Comparison of ENCODE assay signal across 1 cellular context in the genomic region with DNA sequence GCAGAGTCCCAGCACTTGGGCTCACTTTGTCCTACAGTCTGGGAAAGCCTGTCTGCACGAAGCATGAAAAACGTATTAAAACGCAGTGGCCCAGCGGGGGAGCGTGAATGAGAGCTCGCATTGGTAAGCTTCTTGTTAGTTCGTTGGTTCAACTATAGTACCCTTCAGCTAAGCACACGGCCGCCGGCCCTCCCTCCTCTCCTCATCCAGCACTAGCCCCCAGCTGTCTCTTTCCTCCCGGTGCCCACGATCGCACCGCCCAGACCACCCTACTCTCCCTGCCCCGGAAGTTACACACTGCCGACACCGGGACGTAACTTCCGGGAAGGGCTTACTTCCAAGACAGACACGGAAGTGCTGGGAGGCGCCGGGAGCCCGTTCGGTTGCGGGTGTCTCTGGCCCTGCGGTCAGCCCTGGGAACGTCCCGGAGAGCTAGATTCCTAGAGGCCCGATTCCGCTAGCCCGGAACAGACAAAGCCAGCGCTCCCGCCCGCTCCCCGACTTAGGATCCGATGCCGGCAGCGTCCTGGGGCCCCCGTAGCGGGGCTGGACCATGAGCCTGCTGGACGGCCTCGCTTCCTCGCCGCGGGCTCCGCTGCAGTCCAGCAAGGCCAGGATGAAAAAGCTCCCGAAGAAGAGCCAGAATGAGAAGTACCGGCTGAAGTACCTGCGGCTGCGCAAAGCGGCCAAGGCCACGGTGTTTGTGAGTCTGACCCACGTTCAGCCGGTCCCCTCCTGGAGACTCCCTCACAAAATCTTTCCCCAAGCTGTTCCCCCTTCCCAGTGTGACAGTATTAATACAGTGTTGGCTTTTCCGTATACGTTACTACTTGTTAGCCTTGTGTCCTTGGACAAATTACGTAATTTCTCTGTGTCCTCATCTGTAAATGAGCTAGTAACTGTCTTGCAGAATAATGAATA.
TF ChIP-seq lines count a peak whose summit lies in the region.

Gene TBRG1, plus strand, starts transcription at position 334 of the 921 bp plus-strand sequence. Its CDS starts 220 bp downstream, at position 554.

TF ChIP-seq in HepG2, 621 proteins besides CTCF, POLR2A, EP300 and RAD21 (continued from another document and continues in another):
- TF ChIP-seq, protein P1, sequence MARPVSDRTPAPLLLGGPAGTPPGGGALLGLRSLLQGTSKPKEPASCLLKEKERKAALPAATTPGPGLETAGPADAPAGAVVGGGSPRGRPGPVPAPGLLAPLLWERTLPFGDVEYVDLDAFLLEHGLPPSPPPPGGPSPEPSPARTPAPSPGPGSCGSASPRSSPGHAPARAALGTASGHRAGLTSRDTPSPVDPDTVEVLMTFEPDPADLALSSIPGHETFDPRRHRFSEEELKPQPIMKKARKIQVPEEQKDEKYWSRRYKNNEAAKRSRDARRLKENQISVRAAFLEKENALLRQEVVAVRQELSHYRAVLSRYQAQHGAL (CRISPR knock-in tag; IDR thresholded peaks at IDR 0.05; ENCODE audit: not compliant biosample characterization): no peak
- TF ChIP-seq RFX3 (CRISPR knock-in tag; IDR thresholded peaks at IDR 0.05): no peak
- no peak for TF ChIP-seq ZNF34 (CRISPR knock-in tag; IDR thresholded peaks at IDR 0.05; ENCODE audit: borderline replicate concordance)
- no peak for TF ChIP-seq GTF2F1 (IDR thresholded peaks at IDR 0.05; ENCODE audit: low read length)
- TF ChIP-seq IKZF1 (IDR thresholded peaks at IDR 0.05): no peak
- no peak for TF ChIP-seq FOXK2 (IDR thresholded peaks at IDR 0.05)
- TF ChIP-seq GRHL1 (CRISPR knock-in tag; conservative IDR thresholded peaks at IDR 0.05): no peak
- no peak for TF ChIP-seq PREB (CRISPR knock-in tag; IDR thresholded peaks at IDR 0.05)
- no peak for TF ChIP-seq RBM22 (optimal IDR thresholded peaks at IDR 0.05; ENCODE audit: low read length)
- TF ChIP-seq ZNF598 (CRISPR knock-in tag; IDR thresholded peaks at IDR 0.05; ENCODE audit: borderline replicate concordance): peak; percentile 93
- TF ChIP-seq, protein P2, sequence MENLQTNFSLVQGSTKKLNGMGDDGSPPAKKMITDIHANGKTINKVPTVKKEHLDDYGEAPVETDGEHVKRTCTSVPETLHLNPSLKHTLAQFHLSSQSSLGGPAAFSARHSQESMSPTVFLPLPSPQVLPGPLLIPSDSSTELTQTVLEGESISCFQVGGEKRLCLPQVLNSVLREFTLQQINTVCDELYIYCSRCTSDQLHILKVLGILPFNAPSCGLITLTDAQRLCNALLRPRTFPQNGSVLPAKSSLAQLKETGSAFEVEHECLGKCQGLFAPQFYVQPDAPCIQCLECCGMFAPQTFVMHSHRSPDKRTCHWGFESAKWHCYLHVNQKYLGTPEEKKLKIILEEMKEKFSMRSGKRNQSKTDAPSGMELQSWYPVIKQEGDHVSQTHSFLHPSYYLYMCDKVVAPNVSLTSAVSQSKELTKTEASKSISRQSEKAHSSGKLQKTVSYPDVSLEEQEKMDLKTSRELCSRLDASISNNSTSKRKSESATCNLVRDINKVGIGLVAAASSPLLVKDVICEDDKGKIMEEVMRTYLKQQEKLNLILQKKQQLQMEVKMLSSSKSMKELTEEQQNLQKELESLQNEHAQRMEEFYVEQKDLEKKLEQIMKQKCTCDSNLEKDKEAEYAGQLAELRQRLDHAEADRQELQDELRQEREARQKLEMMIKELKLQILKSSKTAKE (CRISPR knock-in tag; IDR thresholded peaks at IDR 0.05; ENCODE audit: borderline replicate concordance): no peak; the same call in 1 of the 2 replicates
- TF ChIP-seq SNRNP70 (IDR thresholded peaks at IDR 0.05; ENCODE audit: low read depth, low read length): no peak
- TF ChIP-seq, protein P3, sequence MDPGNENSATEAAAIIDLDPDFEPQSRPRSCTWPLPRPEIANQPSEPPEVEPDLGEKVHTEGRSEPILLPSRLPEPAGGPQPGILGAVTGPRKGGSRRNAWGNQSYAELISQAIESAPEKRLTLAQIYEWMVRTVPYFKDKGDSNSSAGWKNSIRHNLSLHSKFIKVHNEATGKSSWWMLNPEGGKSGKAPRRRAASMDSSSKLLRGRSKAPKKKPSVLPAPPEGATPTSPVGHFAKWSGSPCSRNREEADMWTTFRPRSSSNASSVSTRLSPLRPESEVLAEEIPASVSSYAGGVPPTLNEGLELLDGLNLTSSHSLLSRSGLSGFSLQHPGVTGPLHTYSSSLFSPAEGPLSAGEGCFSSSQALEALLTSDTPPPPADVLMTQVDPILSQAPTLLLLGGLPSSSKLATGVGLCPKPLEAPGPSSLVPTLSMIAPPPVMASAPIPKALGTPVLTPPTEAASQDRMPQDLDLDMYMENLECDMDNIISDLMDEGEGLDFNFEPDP (CRISPR knock-in tag; conservative IDR thresholded peaks at IDR 0.05): no peak
- TF ChIP-seq ZNF75D (CRISPR knock-in tag; IDR thresholded peaks at IDR 0.05; ENCODE audit: borderline replicate concordance): no peak
- TF ChIP-seq ZNF20 (CRISPR knock-in tag; IDR thresholded peaks at IDR 0.05): no peak
- TF ChIP-seq ZFX (CRISPR knock-in tag; IDR thresholded peaks at IDR 0.05; ENCODE audit: low read depth): peak; percentile 89
- TF ChIP-seq ZNF207 (IDR thresholded peaks at IDR 0.05; ENCODE audit: borderline replicate concordance): no peak
- peak; percentile 37; the same call in 1 of the 2 replicates for TF ChIP-seq ATF7-NPFF (CRISPR knock-in tag; IDR thresholded peaks at IDR 0.05; ENCODE audit: low read depth)
- TF ChIP-seq PAX8 (CRISPR knock-in tag; IDR thresholded peaks at IDR 0.05; ENCODE audit: borderline replicate concordance): no peak; the same call in 1 of the 2 replicates
- TF ChIP-seq HNRNPLL (IDR thresholded peaks at IDR 0.05; ENCODE audit: low read depth, low read length, poor library complexity, severe bottlenecking): peak; percentile 77
- TF ChIP-seq SRSF1 (optimal IDR thresholded peaks at IDR 0.05; ENCODE audit: low read depth, low read length): peak; percentile 98
- TF ChIP-seq ZKSCAN1 (IDR thresholded peaks at IDR 0.05; ENCODE audit: low read length): no peak
- peak; percentile 69 for TF ChIP-seq KLF6 (CRISPR knock-in tag; IDR thresholded peaks at IDR 0.05)
- TF ChIP-seq, protein P4, sequence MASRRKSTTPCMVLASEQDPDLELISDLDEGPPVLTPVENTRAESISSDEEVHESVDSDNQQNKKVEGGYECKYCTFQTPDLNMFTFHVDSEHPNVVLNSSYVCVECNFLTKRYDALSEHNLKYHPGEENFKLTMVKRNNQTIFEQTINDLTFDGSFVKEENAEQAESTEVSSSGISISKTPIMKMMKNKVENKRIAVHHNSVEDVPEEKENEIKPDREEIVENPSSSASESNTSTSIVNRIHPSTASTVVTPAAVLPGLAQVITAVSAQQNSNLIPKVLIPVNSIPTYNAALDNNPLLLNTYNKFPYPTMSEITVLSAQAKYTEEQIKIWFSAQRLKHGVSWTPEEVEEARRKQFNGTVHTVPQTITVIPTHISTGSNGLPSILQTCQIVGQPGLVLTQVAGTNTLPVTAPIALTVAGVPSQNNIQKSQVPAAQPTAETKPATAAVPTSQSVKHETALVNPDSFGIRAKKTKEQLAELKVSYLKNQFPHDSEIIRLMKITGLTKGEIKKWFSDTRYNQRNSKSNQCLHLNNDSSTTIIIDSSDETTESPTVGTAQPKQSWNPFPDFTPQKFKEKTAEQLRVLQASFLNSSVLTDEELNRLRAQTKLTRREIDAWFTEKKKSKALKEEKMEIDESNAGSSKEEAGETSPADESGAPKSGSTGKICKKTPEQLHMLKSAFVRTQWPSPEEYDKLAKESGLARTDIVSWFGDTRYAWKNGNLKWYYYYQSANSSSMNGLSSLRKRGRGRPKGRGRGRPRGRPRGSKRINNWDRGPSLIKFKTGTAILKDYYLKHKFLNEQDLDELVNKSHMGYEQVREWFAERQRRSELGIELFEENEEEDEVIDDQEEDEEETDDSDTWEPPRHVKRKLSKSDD (CRISPR knock-in tag; IDR thresholded peaks at IDR 0.05; ENCODE audit: low read depth): no peak
- TF ChIP-seq RCOR2 (CRISPR knock-in tag; IDR thresholded peaks at IDR 0.05): no peak
- no peak for TF ChIP-seq ONECUT2 (CRISPR knock-in tag; IDR thresholded peaks at IDR 0.05)
- no peak for TF ChIP-seq MATR3 (CRISPR knock-in tag; IDR thresholded peaks at IDR 0.05)
- no peak for TF ChIP-seq ZBTB3 (CRISPR knock-in tag; IDR thresholded peaks at IDR 0.05; ENCODE audit: borderline replicate concordance, low read depth)
- no peak for TF ChIP-seq ZEB1 (IDR thresholded peaks at IDR 0.05; ENCODE audit: insufficient replicate concordance, low read depth)
- TF ChIP-seq CREB1 (IDR thresholded peaks at IDR 0.05): peak; percentile 84
- peak; percentile 97 for TF ChIP-seq CREB1 (CRISPR knock-in tag; IDR thresholded peaks at IDR 0.05)
- TF ChIP-seq RELA (CRISPR knock-in tag; IDR thresholded peaks at IDR 0.05): no peak
- TF ChIP-seq KDM6A (CRISPR knock-in tag; IDR thresholded peaks at IDR 0.05; ENCODE audit: low read depth): no peak
- TF ChIP-seq ZNF264 (CRISPR knock-in tag; IDR thresholded peaks at IDR 0.05): no peak
- TF ChIP-seq ZNF446 (CRISPR knock-in tag; IDR thresholded peaks at IDR 0.05): no peak; the same call in 1 of the 2 replicates
- TF ChIP-seq PAWR (CRISPR knock-in tag; IDR thresholded peaks at IDR 0.05; ENCODE audit: borderline replicate concordance): no peak
- no peak for TF ChIP-seq ZNF431 (CRISPR knock-in tag; IDR thresholded peaks at IDR 0.05; ENCODE audit: borderline replicate concordance, low read depth)
- TF ChIP-seq HMG20A (CRISPR knock-in tag; IDR thresholded peaks at IDR 0.05; ENCODE audit: borderline replicate concordance): no peak
- no peak for TF ChIP-seq NR2F6 (IDR thresholded peaks at IDR 0.05)
- peak; percentile 46; the same call in 1 of the 2 replicates for TF ChIP-seq NR2F6 (CRISPR knock-in tag; IDR thresholded peaks at IDR 0.05)
- no peak for TF ChIP-seq ZFP36L1 (CRISPR knock-in tag; IDR thresholded peaks at IDR 0.05)
- no peak for TF ChIP-seq PAF1 (CRISPR knock-in tag; IDR thresholded peaks at IDR 0.05)
- TF ChIP-seq, protein P5, sequence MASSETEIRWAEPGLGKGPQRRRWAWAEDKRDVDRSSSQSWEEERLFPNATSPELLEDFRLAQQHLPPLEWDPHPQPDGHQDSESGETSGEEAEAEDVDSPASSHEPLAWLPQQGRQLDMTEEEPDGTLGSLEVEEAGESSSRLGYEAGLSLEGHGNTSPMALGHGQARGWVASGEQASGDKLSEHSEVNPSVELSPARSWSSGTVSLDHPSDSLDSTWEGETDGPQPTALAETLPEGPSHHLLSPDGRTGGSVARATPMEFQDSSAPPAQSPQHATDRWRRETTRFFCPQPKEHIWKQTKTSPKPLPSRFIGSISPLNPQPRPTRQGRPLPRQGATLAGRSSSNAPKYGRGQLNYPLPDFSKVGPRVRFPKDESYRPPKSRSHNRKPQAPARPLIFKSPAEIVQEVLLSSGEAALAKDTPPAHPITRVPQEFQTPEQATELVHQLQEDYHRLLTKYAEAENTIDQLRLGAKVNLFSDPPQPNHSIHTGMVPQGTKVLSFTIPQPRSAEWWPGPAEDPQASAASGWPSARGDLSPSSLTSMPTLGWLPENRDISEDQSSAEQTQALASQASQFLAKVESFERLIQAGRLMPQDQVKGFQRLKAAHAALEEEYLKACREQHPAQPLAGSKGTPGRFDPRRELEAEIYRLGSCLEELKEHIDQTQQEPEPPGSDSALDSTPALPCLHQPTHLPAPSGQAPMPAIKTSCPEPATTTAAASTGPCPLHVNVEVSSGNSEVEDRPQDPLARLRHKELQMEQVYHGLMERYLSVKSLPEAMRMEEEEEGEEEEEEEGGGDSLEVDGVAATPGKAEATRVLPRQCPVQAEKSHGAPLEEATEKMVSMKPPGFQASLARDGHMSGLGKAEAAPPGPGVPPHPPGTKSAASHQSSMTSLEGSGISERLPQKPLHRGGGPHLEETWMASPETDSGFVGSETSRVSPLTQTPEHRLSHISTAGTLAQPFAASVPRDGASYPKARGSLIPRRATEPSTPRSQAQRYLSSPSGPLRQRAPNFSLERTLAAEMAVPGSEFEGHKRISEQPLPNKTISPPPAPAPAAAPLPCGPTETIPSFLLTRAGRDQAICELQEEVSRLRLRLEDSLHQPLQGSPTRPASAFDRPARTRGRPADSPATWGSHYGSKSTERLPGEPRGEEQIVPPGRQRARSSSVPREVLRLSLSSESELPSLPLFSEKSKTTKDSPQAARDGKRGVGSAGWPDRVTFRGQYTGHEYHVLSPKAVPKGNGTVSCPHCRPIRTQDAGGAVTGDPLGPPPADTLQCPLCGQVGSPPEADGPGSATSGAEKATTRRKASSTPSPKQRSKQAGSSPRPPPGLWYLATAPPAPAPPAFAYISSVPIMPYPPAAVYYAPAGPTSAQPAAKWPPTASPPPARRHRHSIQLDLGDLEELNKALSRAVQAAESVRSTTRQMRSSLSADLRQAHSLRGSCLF (CRISPR knock-in tag; IDR thresholded peaks at IDR 0.05; ENCODE audit: borderline replicate concordance): no peak
- peak; percentile 96 for TF ChIP-seq KDM2A (CRISPR knock-in tag; IDR thresholded peaks at IDR 0.05; ENCODE audit: borderline replicate concordance, low read depth)
- no peak for TF ChIP-seq TOE1 (CRISPR knock-in tag; IDR thresholded peaks at IDR 0.05)
- peak; percentile 21; the same call in 1 of the 2 replicates for TF ChIP-seq HOXD1 (CRISPR knock-in tag; IDR thresholded peaks at IDR 0.05)
- no peak; the same call in none of the 2 replicates for TF ChIP-seq SMAD9 (CRISPR knock-in tag; IDR thresholded peaks at IDR 0.05)
- no peak for TF ChIP-seq HNRNPK (IDR thresholded peaks at IDR 0.05; ENCODE audit: low read depth, low read length, poor library complexity, severe bottlenecking)
- no peak; the same call in 1 of the 2 replicates for TF ChIP-seq ZFP82 (CRISPR knock-in tag; IDR thresholded peaks at IDR 0.05; ENCODE audit: borderline replicate concordance)
- TF ChIP-seq SMARCE1 (IDR thresholded peaks at IDR 0.05; ENCODE audit: borderline replicate concordance): no peak
- TF ChIP-seq RARA (CRISPR knock-in tag; IDR thresholded peaks at IDR 0.05): no peak
- peak; percentile 63; the same call in 1 of the 2 replicates for TF ChIP-seq TGIF2 (CRISPR knock-in tag; IDR thresholded peaks at IDR 0.05)
- TF ChIP-seq SMAD3 (CRISPR knock-in tag; IDR thresholded peaks at IDR 0.05): peak; percentile 80; the same call in 1 of the 2 replicates
- TF ChIP-seq CHD2 (IDR thresholded peaks at IDR 0.05; ENCODE audit: low read depth, low read length): no peak
- TF ChIP-seq POGZ (CRISPR knock-in tag; IDR thresholded peaks at IDR 0.05): peak; percentile 90
